ENCODE assay signal across 16 cellular contexts in the genomic region with DNA sequence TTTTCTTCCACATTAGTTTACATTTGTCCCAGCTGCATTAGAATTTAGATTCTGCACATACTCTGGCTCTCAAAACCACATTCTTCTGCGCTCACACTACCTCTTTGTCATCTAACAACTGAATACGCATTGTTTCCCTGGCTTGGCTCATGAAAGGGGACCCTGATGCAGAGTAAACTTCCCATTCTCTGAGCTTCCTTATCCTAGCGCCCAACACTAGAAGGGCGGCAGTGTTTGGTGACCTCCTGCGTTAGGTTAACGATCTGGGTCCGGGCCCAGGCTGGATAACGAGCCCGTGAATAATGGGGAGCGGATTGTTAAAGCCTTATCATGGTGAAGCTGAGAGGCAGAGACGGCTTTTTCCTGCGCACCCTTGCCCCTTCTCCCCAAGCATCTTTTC.
DNase-seq lines count a peak whose midpoint lies in the region; ATAC-seq lines count a peak whose summit lies in the region.
"Had no signal": no experiment of that assay in that cellular context is flagged by ENCODE, and none has a peak within 500 bp of the region (broad histone marks: within the 10 kb centered on the region; RNA-seq: fewer than 3 reads in every experiment).

No MANE protein-coding gene starts in this region.

- ATAC-seq in GM18867 (IDR thresholded peaks at IDR 0.05; ENCODE audit: unreplicated experiment) (no peak), GM19351 (IDR thresholded peaks at IDR 0.05; ENCODE audit: unreplicated experiment) (no peak), GM18858 (IDR thresholded peaks at IDR 0.05; ENCODE audit: unreplicated experiment) (no peak)
- ATAC-seq: activated T-helper 17 cell treated with anti-CD3 and anti-CD28 coated beads, Interleukin-2, amount 50 U/mL, for 72 hours had no signal

- DNase-seq in RPMI7951 (ENCODE audit: low read depth) = peak; percentile 18
- peak; percentile 65 for DNase-seq in ecto neural progenitor cell (ENCODE audit: low spot score)
- peak; percentile 27 for DNase-seq in left kidney (ENCODE audit: low read depth, low spot score)
- DNase-seq in pulmonary artery endothelial cell (ENCODE audit: low read depth, low spot score) = peak; percentile 52
- no peak for DNase-seq in activated CD4-positive, alpha-beta T cell treated with anti-CD3 and anti-CD28 coated beads for 1 hour
- DNase-seq: activated CD8-positive, alpha-beta memory T cell treated with anti-CD3 and anti-CD28 coated beads for 24 hours; GF-D8; H9; NCI-H2029 treated with DMSO at 0.1 percent for 48 hours; PC-9; stimulated activated naive CD4-positive, alpha-beta T cell; uterus had no signal
